In the genomic region with DNA sequence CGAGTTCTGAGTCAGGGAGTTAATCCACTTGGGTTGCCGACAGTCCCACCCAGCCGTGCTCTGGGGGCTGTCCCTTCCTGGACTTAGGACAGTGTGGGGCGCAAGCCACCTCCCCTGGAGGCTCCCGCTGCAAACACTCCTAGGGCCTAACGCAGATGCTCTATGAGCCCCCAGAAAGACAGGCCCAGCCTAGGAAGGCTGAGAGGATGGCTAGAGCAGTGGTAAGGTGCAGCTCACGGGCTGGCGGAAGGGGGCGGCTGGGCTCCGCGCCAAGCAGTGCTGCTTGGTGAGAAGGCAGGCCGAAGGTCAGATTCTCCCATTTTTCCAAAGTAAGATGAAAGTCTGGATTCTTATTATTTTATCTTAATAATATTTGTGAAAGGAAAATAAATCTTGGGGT, we compare ENCODE assay signal across 26 cellular contexts.
DNase-seq lines count a peak whose midpoint lies in the region; ATAC-seq and TF ChIP-seq lines count a peak whose summit lies in the region.
"Had no signal": no experiment of that assay in that cellular context is flagged by ENCODE, and none has a peak within 500 bp of the region (broad histone marks: within the 10 kb centered on the region; RNA-seq: fewer than 3 reads in every experiment).

No MANE protein-coding gene starts in this region.

- no peak for ATAC-seq in gastrocnemius medialis
- ATAC-seq: activated naive CD4-positive, alpha-beta T cell treated with anti-CD3 and anti-CD28 coated beads, Interleukin-2, amount 50 U/mL, for 72 hours; activated T-helper 17 cell treated with anti-CD3 and anti-CD28 coated beads, Interleukin-2, amount 50 U/mL, for 72 hours; GM12878; HCT116; left lobe of liver had no signal

- no peak for TF ChIP-seq CTCF in gastrocnemius medialis (IDR thresholded peaks at IDR 0.05 in 4 of 5, conservative IDR thresholded peaks at IDR 0.05 in 1 of 5)

- in situ Hi-C loops in gastrocnemius medialis (cut with MboI; ENCODE audit: low sequenced_read_pairs in 4 of 4), result no loop called here

- DNase-seq in HT-29 (ENCODE audit: low spot score) (peak; percentile 18), ecto neural progenitor cell (ENCODE audit: low spot score) (peak; percentile 48), gastrocnemius medialis (no peak), hippocampal formation (lab: John Stamatoyannopoulos, UW) (no peak), NCI-H2081 (lab: John Stamatoyannopoulos, UW) (no peak), inferior parietal cortex (ENCODE audit: extremely low spot score) (no peak), cerebellum (ENCODE audit: low spot score) (no peak)
- DNase-seq: activated CD4-positive, alpha-beta T cell treated with anti-CD3 and anti-CD28 coated beads for 4 hours; CD8-positive, alpha-beta memory T cell; DMS 273 treated with DMSO at 0.1 percent for 48 hours; Karpas-422; NCI-H1436 treated with DMSO at 0.1 percent for 48 hours; NCI-H2107; NCI-H748 treated with DMSO at 0.1 percent for 48 hours; Peyer's patch; stimulated activated CD4-positive, alpha-beta T cell treated with anti-CD3 and anti-CD28 coated beads, Interleukin-15, amount 100 ng/mL, for 24 hours; stimulated activated CD4-positive, alpha-beta T cell treated with anti-CD3 and anti-CD28 coated beads, Interleukin-4, amount 100 ng/mL, for 4 hours; T-helper 9 cell had no signal

- H3K36me3 ChIP-seq in mesodermal cell (ENCODE audit: control insufficient read depth, insufficient read depth, low read length), result no peaks in the 10 kb centered on the region
- no peaks in the 10 kb centered on the region for H3K36me3 ChIP-seq in gastrocnemius medialis
- H3K36me3 ChIP-seq: neural progenitor cell, Peyer's patch, upper lobe of left lung had no signal

- H3K4me1 ChIP-seq in mesodermal cell (ENCODE audit: control insufficient read depth, insufficient read depth, low read length, poor library complexity, severe bottlenecking) (peaks cover 16% of the 10 kb centered on the region), gastrocnemius medialis (peaks cover 46 to 53% of the 10 kb centered on the region in 2 donors)

- 96 to 98% methylated on average over 7 to 9 of the region's 12 CpGs for WGBS in mesodermal cell (ENCODE audit: insufficient coverage in 2 of 2), 2 experiments

- peaks cover 4% of the 10 kb centered on the region for H3K9me3 ChIP-seq in mesodermal cell (ENCODE audit: control insufficient read depth, low read length)
- no peaks in the 10 kb centered on the region for H3K9me3 ChIP-seq in gastrocnemius medialis
- H3K9me3 ChIP-seq: Peyer's patch, upper lobe of left lung had no signal

- H3K27ac ChIP-seq in mesodermal cell (ENCODE audit: low read depth, low read length, severe bottlenecking) (peak overlapping the region; percentile 36), gastrocnemius medialis (peak overlapping the region; percentile 86 to 92 (median 90))
- H3K27ac ChIP-seq: neural progenitor cell, Peyer's patch had no signal

- no peak for TF ChIP-seq POLR2A in gastrocnemius medialis (IDR thresholded peaks at IDR 0.05)

- H3K4me3 ChIP-seq in mesodermal cell (ENCODE audit: extremely low read depth, insufficient read depth, low read length, poor library complexity, severe bottlenecking) (no peak overlapping the region), gastrocnemius medialis (no peak overlapping the region)
- H3K4me3 ChIP-seq: GM12878, neural progenitor cell, Peyer's patch, upper lobe of left lung had no signal

- H3K27me3 ChIP-seq in gastrocnemius medialis, result no peaks in the 10 kb centered on the region
- H3K27me3 ChIP-seq: Peyer's patch, upper lobe of left lung had no signal

- intact Hi-C loops in gastrocnemius medialis (cut with DNase I; ENCODE audit: low total_unique reads), result loop anchor here (10.0 kb wide), 1 partner anchor 640 kb away; no protein-coding TSS in a partner anchor

Comparison
In these comparisons a context has a peak if more than half of its experiments do, and no peak if none do; other contexts are left out.
1. DNase-seq: peak in HT-29 (single experiment) and ecto neural progenitor cell (single experiment); none in gastrocnemius medialis (0 of 2), hippocampal formation (0 of 2), NCI-H2081 (0 of 2), inferior parietal cortex (single experiment) and cerebellum (single experiment).